In genomic region chr19:38513762-38514167, GRCh38 we compare ENCODE assay signal across 24 cellular contexts.
DNase-seq lines count a peak whose midpoint lies in the region; ATAC-seq and TF ChIP-seq lines count a peak whose summit lies in the region.
"Had no signal": no experiment of that assay in that cellular context is flagged by ENCODE, and none has a peak within 500 bp of the region (broad histone marks: within the 10 kb centered on the region; RNA-seq: fewer than 3 reads in every experiment).

No MANE protein-coding gene starts in this region.

- no peak overlapping the region for H3K4me3 Mint-ChIP-seq in activated CD4-positive, alpha-beta T cell treated with anti-CD3 and anti-CD28 coated beads for 36 hours
- no peak overlapping the region for H3K4me3 Mint-ChIP-seq in activated CD4-positive, alpha-beta memory T cell treated with anti-CD3 and anti-CD28 coated beads, Interleukin-2, amount 10 ng/mL, durations not matched to agents 7 days and 5 days
- H3K4me3 Mint-ChIP-seq: activated naive CD4-positive, alpha-beta T cell treated with anti-CD3 and anti-CD28 coated beads, Interleukin-2, amount 50 U/mL, for 24 hours had no signal

- in situ Hi-C loops in gastrocnemius medialis (cut with MboI; ENCODE audit: low sequenced_read_pairs in 4 of 4): no loop called here

- no peaks in the 10 kb centered on the region for H3K36me3 Mint-ChIP-seq in activated CD4-positive, alpha-beta T cell treated with anti-CD3 and anti-CD28 coated beads for 36 hours (ENCODE audit: low read depth)
- no peaks in the 10 kb centered on the region for H3K36me3 Mint-ChIP-seq in activated CD4-positive, alpha-beta memory T cell treated with anti-CD3 and anti-CD28 coated beads, Interleukin-2, amount 10 ng/mL, durations not matched to agents 7 days and 5 days (ENCODE audit: low read depth)
- H3K36me3 Mint-ChIP-seq: activated naive CD4-positive, alpha-beta T cell treated with anti-CD3 and anti-CD28 coated beads, Interleukin-2, amount 50 U/mL, for 24 hours; naive thymus-derived CD4-positive, alpha-beta T cell had no signal

- H3K9me3 ChIP-seq in gastrocnemius medialis: no peaks in the 10 kb centered on the region
- H3K9me3 ChIP-seq: Caco-2, heart right ventricle, upper lobe of left lung had no signal

- TF ChIP-seq POLR2A in gastrocnemius medialis (IDR thresholded peaks at IDR 0.05): no peak

- H3K4me3 ChIP-seq in Jurkat, Clone E6-1 (ENCODE audit: low read length): no peak overlapping the region
- no peak overlapping the region for H3K4me3 ChIP-seq in gastrocnemius medialis
- H3K4me3 ChIP-seq: heart right ventricle, upper lobe of left lung had no signal

- CTCF ChIA-PET in activated CD4-positive, alpha-beta T cell treated with anti-CD3 and anti-CD28 coated beads for 36 hours (lab: Charles Lee): interaction anchor here (0.9 to 2.4 kb wide), 6 partner anchors 9 to 373 kb away, joined by 3 to 16 read pairs (median 5); no protein-coding TSS in a partner anchor
- CTCF ChIA-PET in activated CD4-positive, alpha-beta memory T cell treated with anti-CD3 and anti-CD28 coated beads, Interleukin-2, amount 10 ng/mL, durations not matched to agents 7 days and 5 days (lab: Charles Lee): interaction anchor here (0.6 to 5.4 kb wide), 18 partner anchors 10 to 571 kb away, joined by 3 to 60 read pairs (median 4); partner anchors contain the start of genes ACTN4, EIF3K, FAM98C and MAP4K1

- TF ChIP-seq CTCF in gastrocnemius medialis (IDR thresholded peaks at IDR 0.05 in 4 of 5, conservative IDR thresholded peaks at IDR 0.05 in 1 of 5) (no peak), foreskin keratinocyte (conservative IDR thresholded peaks at IDR 0.05) (no peak)

- no peaks in the 10 kb centered on the region for H3K9me3 Mint-ChIP-seq in activated CD4-positive, alpha-beta T cell treated with anti-CD3 and anti-CD28 coated beads for 36 hours (ENCODE audit: low read depth)
- H3K9me3 Mint-ChIP-seq in activated CD4-positive, alpha-beta memory T cell treated with anti-CD3 and anti-CD28 coated beads, Interleukin-2, amount 10 ng/mL, durations not matched to agents 7 days and 5 days: no peaks in the 10 kb centered on the region
- H3K9me3 Mint-ChIP-seq: activated naive CD4-positive, alpha-beta T cell treated with anti-CD3 and anti-CD28 coated beads, Interleukin-2, amount 50 U/mL, for 24 hours; naive thymus-derived CD4-positive, alpha-beta T cell had no signal

- peaks cover 0 to 93% of the 10 kb centered on the region in 2 donors for H3K36me3 ChIP-seq in gastrocnemius medialis
- H3K36me3 ChIP-seq: heart right ventricle, upper lobe of left lung had no signal

- peaks cover 2% of the 10 kb centered on the region for H3K27me3 Mint-ChIP-seq in activated CD4-positive, alpha-beta T cell treated with anti-CD3 and anti-CD28 coated beads for 36 hours
- peaks cover 4% of the 10 kb centered on the region for H3K27me3 Mint-ChIP-seq in activated CD4-positive, alpha-beta memory T cell treated with anti-CD3 and anti-CD28 coated beads, Interleukin-2, amount 10 ng/mL, durations not matched to agents 7 days and 5 days
- H3K27me3 Mint-ChIP-seq: activated naive CD4-positive, alpha-beta T cell treated with anti-CD3 and anti-CD28 coated beads, Interleukin-2, amount 50 U/mL, for 24 hours had no signal

- intact Hi-C loops in activated CD4-positive, alpha-beta T cell treated with anti-CD3 and anti-CD28 coated beads for 36 hours (cut with DNase I, micrococcal nuclease): loop anchor here in 1 of 2 experiments (2.0 kb wide), 2 partner anchors 25 to 105 kb away; partner anchors contain the start of gene EIF3K
- intact Hi-C loops in gastrocnemius medialis (cut with DNase I; ENCODE audit: low total_unique reads): loop anchor here (1.0 to 5.0 kb wide), 2 partner anchors 46 to 58 kb away; no protein-coding TSS in a partner anchor

- H3K4me1 ChIP-seq in gastrocnemius medialis: no peaks in the 10 kb centered on the region
- H3K4me1 ChIP-seq in foreskin keratinocyte: no peaks in the 10 kb centered on the region
- H3K4me1 ChIP-seq: Caco-2 had no signal

- no peak for DNase-seq in activated CD4-positive, alpha-beta T cell treated with anti-CD3 and anti-CD28 coated beads for 36 hours
- no peak for DNase-seq in activated CD4-positive, alpha-beta T cell treated with anti-CD3 and anti-CD28 coated beads, Interleukin-2, amount 50 U/mL, for 48 hours
- peak; percentile 67 for DNase-seq in Jurkat, Clone E6-1 (ENCODE audit: low read depth, low spot score)
- peak; percentile 34 for DNase-seq in activated CD4-positive, alpha-beta memory T cell treated with anti-CD3 and anti-CD28 coated beads, Interleukin-2, amount 10 ng/mL, durations not matched to agents 7 days and 5 days
- no peak for DNase-seq in gastrocnemius medialis
- no peak for DNase-seq in nucleus accumbens (lab: John Stamatoyannopoulos, UW)
- no peak for DNase-seq in foreskin keratinocyte
- DNase-seq: activated CD4-positive, alpha-beta T cell treated with anti-CD3 and anti-CD28 coated beads for 48 hours; activated T-cell treated with anti-CD3 and anti-CD28 coated beads for 4 hours; Caco-2; cerebellar nuclear complex; DMS79 treated with DMSO at 0.1 percent for 48 hours; heart right ventricle; left colon; naive thymus-derived CD4-positive, alpha-beta T cell; NCI-H1436 treated with DMSO at 0.1 percent for 48 hours; NCI-H526; stimulated activated CD4-positive, alpha-beta T cell treated with anti-CD3 and anti-CD28 coated beads, Interleukin-4, amount 100 ng/mL, for 4 hours; SW 1271; upper lobe of left lung had no signal

- no peak overlapping the region for H3K27ac Mint-ChIP-seq in activated CD4-positive, alpha-beta T cell treated with anti-CD3 and anti-CD28 coated beads for 36 hours
- peak overlapping the region; percentile 61 for H3K27ac Mint-ChIP-seq in activated CD4-positive, alpha-beta memory T cell treated with anti-CD3 and anti-CD28 coated beads, Interleukin-2, amount 10 ng/mL, durations not matched to agents 7 days and 5 days
- H3K27ac Mint-ChIP-seq: activated naive CD4-positive, alpha-beta T cell treated with anti-CD3 and anti-CD28 coated beads, Interleukin-2, amount 50 U/mL, for 24 hours had no signal

- H3K27ac ChIP-seq in gastrocnemius medialis (peak overlapping the region; percentile 59 to 78 (median 60)), foreskin keratinocyte (no peak overlapping the region)
- H3K27ac ChIP-seq: heart right ventricle, HL-60, upper lobe of left lung had no signal

- H3K27me3 ChIP-seq in gastrocnemius medialis (no peaks in the 10 kb centered on the region), foreskin keratinocyte (no peaks in the 10 kb centered on the region)
- H3K27me3 ChIP-seq: upper lobe of left lung had no signal

- peaks cover 16% of the 10 kb centered on the region for H3K4me1 Mint-ChIP-seq in activated CD4-positive, alpha-beta T cell treated with anti-CD3 and anti-CD28 coated beads for 36 hours
- peaks cover 31% of the 10 kb centered on the region for H3K4me1 Mint-ChIP-seq in activated CD4-positive, alpha-beta memory T cell treated with anti-CD3 and anti-CD28 coated beads, Interleukin-2, amount 10 ng/mL, durations not matched to agents 7 days and 5 days

- ATAC-seq in activated CD4-positive, alpha-beta T cell treated with anti-CD3 and anti-CD28 coated beads for 36 hours: peak; percentile 45
- peak; percentile 31 to 63 for ATAC-seq in gastrocnemius medialis
- ATAC-seq in GM19455 (IDR thresholded peaks at IDR 0.05; ENCODE audit: unreplicated experiment): no peak
- ATAC-seq in foreskin keratinocyte: no peak
- ATAC-seq: heart right ventricle; HepG2; left colon; naive thymus-derived CD4-positive, alpha-beta T cell had no signal

- POLR2A ChIA-PET in activated CD4-positive, alpha-beta T cell treated with anti-CD3 and anti-CD28 coated beads for 36 hours (lab: Charles Lee): interaction anchor here (1.0 kb wide), 1 partner anchor 139 kb away, joined by 3 read pairs; the partner anchor contains the start of gene PSMD8
- POLR2A ChIA-PET in activated CD4-positive, alpha-beta memory T cell treated with anti-CD3 and anti-CD28 coated beads, Interleukin-2, amount 10 ng/mL, durations not matched to agents 7 days and 5 days (lab: Charles Lee): interaction anchor here (0.7 to 1.6 kb wide), 8 partner anchors 43 to 417 kb away, joined by 3 to 11 read pairs (median 3); partner anchors contain the start of genes FAM98C, MAP4K1, MRPS12 and PSMD8

Comparison
In these comparisons a context has a peak if more than half of its experiments do, and no peak if none do; other contexts are left out.
1. ATAC-seq: peak in activated CD4-positive, alpha-beta T cell treated with anti-CD3 and anti-CD28 coated beads for 36 hours (single experiment) and gastrocnemius medialis (2 of 2); none in GM19455 (single experiment) and foreskin keratinocyte (single experiment).
2. DNase-seq: peak in Jurkat, Clone E6-1 (single experiment) and activated CD4-positive, alpha-beta memory T cell treated with anti-CD3 and anti-CD28 coated beads, Interleukin-2, amount 10 ng/mL, durations not matched to agents 7 days and 5 days (single experiment); none in activated CD4-positive, alpha-beta T cell treated with anti-CD3 and anti-CD28 coated beads for 36 hours (single experiment), activated CD4-positive, alpha-beta T cell treated with anti-CD3 and anti-CD28 coated beads, Interleukin-2, amount 50 U/mL, for 48 hours (0 of 2), gastrocnemius medialis (0 of 2), nucleus accumbens (0 of 56) and foreskin keratinocyte (0 of 2).